ENCODE assay signal across 8 cellular contexts in genomic region chr3:158110658-158111018, GRCh38. TPM values are rescaled to one million over a fixed set of nuclear protein-coding genes. Genes with fewer than 3 reads are reported as not detected.
DNase-seq lines count a peak whose midpoint lies in the region; ATAC-seq and TF ChIP-seq lines count a peak whose summit lies in the region.

No MANE protein-coding gene starts in this region.

- H2AK5ac ChIP-seq in neuronal stem cell (ENCODE audit: low read depth, low read length) = no peak overlapping the region

- peaks cover 25 to 37% of the 10 kb centered on the region in 2 donors for H3K27me3 ChIP-seq in duodenal mucosa (ENCODE audit: control insufficient read depth in 1 of 2, insufficient read depth in 2 of 2, low read length in 2 of 2)
- H3K27me3 ChIP-seq in neuronal stem cell (ENCODE audit: control insufficient read depth in 3 of 3, insufficient read depth in 3 of 3, low read depth in 1 of 3, low read length in 3 of 3) = peaks cover 11 to 37% (median 28%) of the 10 kb centered on the region in 3 experiments

- TF ChIP-seq RAD21 in Ishikawa (IDR thresholded peaks at IDR 0.05; ENCODE audit: low read depth) = no peak

- WGBS in neuronal stem cell (ENCODE audit: extremely low coverage in 2 of 2, insufficient read length in 2 of 2, insufficient replicate concordance in 1 of 2), 2 donors = no CpG with 5 or more reads among the region's 4 CpGs

- H2AFZ ChIP-seq in neuronal stem cell (ENCODE audit: low read length) = peak overlapping the region; percentile 97

- H4K8ac ChIP-seq in neuronal stem cell (ENCODE audit: low read depth, low read length) = peak overlapping the region; percentile 98

- H3K79me1 ChIP-seq in neuronal stem cell (ENCODE audit: low read depth, low read length) = peaks cover 3% of the 10 kb centered on the region

- peak overlapping the region; percentile 58 for H3K4me2 ChIP-seq in neuronal stem cell (ENCODE audit: insufficient read depth, low read length, poor library complexity, severe bottlenecking)

- H3K4me3 ChIP-seq in duodenal mucosa (ENCODE audit: low read depth in 1 of 2, low read length in 2 of 2) (peak overlapping the region; percentile 82 to 84), neuronal stem cell (ENCODE audit: low read length in 2 of 2) (peak overlapping the region; percentile 73 to 93)

- no peaks in the 10 kb centered on the region for H3K9me3 ChIP-seq in duodenal mucosa (ENCODE audit: control insufficient read depth in 1 of 2, low read length in 2 of 2)
- H3K9me3 ChIP-seq in neuronal stem cell (replicated peaks in 1 of 2; ENCODE audit: control insufficient read depth in 2 of 2, insufficient read depth in 1 of 2, low read depth in 1 of 2, low read length in 2 of 2) = peaks cover 0 to 1% of the 10 kb centered on the region in 2 donors

- no peak overlapping the region for H2BK5ac ChIP-seq in neuronal stem cell (ENCODE audit: low read length)

- H3K4ac ChIP-seq in neuronal stem cell (ENCODE audit: low read length) = no peak overlapping the region

- ATAC-seq in GM18861 (IDR thresholded peaks at IDR 0.05; ENCODE audit: unreplicated experiment) = peak; percentile 7
- ATAC-seq in HG02973 (IDR thresholded peaks at IDR 0.05; ENCODE audit: unreplicated experiment) = no peak
- ATAC-seq in HG03139 (IDR thresholded peaks at IDR 0.05; ENCODE audit: unreplicated experiment) = no peak
- ATAC-seq in GM19467 (IDR thresholded peaks at IDR 0.05; ENCODE audit: unreplicated experiment) = no peak

- H2BK15ac ChIP-seq in neuronal stem cell (ENCODE audit: low read length) = no peak overlapping the region

- H3K14ac ChIP-seq in neuronal stem cell (ENCODE audit: low read length) = no peak overlapping the region

- DNase-seq in neuronal stem cell (ENCODE audit: low spot score) (no peak), kidney tubule cell (ENCODE audit: low spot score) (no peak)

- H3K27ac ChIP-seq in duodenal mucosa (ENCODE audit: low read depth, low read length) (no peak overlapping the region), neuronal stem cell (replicated peaks; ENCODE audit: low read length) (no peak overlapping the region)

- H3K36me3 ChIP-seq in duodenal mucosa (ENCODE audit: control insufficient read depth in 1 of 2, insufficient read depth in 2 of 2, low read length in 2 of 2) = no peaks in the 10 kb centered on the region
- no peaks in the 10 kb centered on the region for H3K36me3 ChIP-seq in neuronal stem cell (replicated peaks in 1 of 2; ENCODE audit: control insufficient read depth in 2 of 2, insufficient read depth in 2 of 2, low read length in 2 of 2)

- H3K9ac ChIP-seq in duodenal mucosa (ENCODE audit: low read depth in 1 of 2, low read length in 2 of 2) (peak overlapping the region; percentile 68 to 73), neuronal stem cell (ENCODE audit: low read depth, low read length, poor library complexity) (peak overlapping the region; percentile 50)

- H3K4me1 ChIP-seq in duodenal mucosa (ENCODE audit: control insufficient read depth in 1 of 2, insufficient read depth in 2 of 2, low read length in 2 of 2) (peaks cover 11 to 15% of the 10 kb centered on the region in 2 donors), neuronal stem cell (ENCODE audit: control insufficient read depth in 2 of 2, insufficient read depth in 1 of 2, low read depth in 1 of 2, low read length in 2 of 2) (peaks cover 0 to 8% of the 10 kb centered on the region in 2 donors)

- H4K91ac ChIP-seq in neuronal stem cell (ENCODE audit: low read depth, low read length, poor library complexity) = no peak overlapping the region

- no peak for TF ChIP-seq EP300 in Ishikawa (IDR thresholded peaks at IDR 0.05; ENCODE audit: borderline replicate concordance)

- no peak overlapping the region for H2BK12ac ChIP-seq in neuronal stem cell (ENCODE audit: low read length)

- peak overlapping the region; percentile 70 for H3K23ac ChIP-seq in neuronal stem cell (ENCODE audit: low read depth, low read length, poor library complexity)

- H2BK120ac ChIP-seq in neuronal stem cell (ENCODE audit: low read depth, low read length) = no peak overlapping the region

- no peak overlapping the region for H3K18ac ChIP-seq in neuronal stem cell (ENCODE audit: low read length)

TF ChIP-seq in Ishikawa, 13 proteins besides CTCF, POLR2A, EP300 and RAD21:
- no peak for TF ChIP-seq MAX (IDR thresholded peaks at IDR 0.05)
- TF ChIP-seq, protein P1, sequence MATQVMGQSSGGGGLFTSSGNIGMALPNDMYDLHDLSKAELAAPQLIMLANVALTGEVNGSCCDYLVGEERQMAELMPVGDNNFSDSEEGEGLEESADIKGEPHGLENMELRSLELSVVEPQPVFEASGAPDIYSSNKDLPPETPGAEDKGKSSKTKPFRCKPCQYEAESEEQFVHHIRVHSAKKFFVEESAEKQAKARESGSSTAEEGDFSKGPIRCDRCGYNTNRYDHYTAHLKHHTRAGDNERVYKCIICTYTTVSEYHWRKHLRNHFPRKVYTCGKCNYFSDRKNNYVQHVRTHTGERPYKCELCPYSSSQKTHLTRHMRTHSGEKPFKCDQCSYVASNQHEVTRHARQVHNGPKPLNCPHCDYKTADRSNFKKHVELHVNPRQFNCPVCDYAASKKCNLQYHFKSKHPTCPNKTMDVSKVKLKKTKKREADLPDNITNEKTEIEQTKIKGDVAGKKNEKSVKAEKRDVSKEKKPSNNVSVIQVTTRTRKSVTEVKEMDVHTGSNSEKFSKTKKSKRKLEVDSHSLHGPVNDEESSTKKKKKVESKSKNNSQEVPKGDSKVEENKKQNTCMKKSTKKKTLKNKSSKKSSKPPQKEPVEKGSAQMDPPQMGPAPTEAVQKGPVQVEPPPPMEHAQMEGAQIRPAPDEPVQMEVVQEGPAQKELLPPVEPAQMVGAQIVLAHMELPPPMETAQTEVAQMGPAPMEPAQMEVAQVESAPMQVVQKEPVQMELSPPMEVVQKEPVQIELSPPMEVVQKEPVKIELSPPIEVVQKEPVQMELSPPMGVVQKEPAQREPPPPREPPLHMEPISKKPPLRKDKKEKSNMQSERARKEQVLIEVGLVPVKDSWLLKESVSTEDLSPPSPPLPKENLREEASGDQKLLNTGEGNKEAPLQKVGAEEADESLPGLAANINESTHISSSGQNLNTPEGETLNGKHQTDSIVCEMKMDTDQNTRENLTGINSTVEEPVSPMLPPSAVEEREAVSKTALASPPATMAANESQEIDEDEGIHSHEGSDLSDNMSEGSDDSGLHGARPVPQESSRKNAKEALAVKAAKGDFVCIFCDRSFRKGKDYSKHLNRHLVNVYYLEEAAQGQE (IDR thresholded peaks at IDR 0.05; ENCODE audit: low read depth) = 0 out of 2 replicates have a peak, but pooled peaks have one; percentile 2

RNA-seq across cellular contexts. Expression of gene RSRC1, which starts 0.7 kb away (rescaled TPM):
- 42.5 TPM for polyA plus RNA-seq in neuronal stem cell (2013, experiment 1 of 2)
- polyA plus RNA-seq in neuronal stem cell (2013, experiment 2 of 2) = 41.8 TPM

RNA-seq across cellular contexts. Expression of gene SHOX2, which starts 4.4 kb away (rescaled TPM):
- polyA plus RNA-seq in neuronal stem cell (2013, experiment 1 of 2) = not detected
- not detected for polyA plus RNA-seq in neuronal stem cell (2013, experiment 2 of 2)
